8 cellular contexts compared by ENCODE assay signal in the genomic region with DNA sequence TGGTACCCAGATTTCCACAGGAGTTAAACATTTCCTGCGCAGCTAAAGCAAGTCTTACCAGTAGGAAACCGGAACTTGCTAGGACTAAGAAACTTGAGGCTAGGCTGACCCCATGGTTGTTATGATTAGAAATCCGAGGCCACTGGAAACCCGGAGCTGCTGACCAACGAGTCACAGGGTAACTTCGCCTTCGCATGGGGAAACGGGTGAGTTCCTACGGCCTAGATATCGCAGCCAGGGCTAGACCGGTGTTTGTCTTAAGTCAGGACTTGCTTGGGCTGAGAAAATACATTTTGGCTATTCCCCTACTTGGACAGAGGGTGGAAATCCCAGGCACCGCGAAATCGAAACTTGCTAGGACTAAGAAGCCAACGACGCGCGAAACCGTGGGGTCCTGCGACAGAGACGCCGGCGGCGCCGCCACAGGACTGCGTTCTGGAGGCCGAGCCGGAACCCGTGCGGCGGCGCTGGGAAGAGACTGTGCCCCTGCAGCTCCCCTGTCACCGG. TPM values are rescaled to one million over a fixed set of nuclear protein-coding genes. Genes with fewer than 3 reads are reported as not detected.
A peak's percentile ranks its signal among the peaks of the same experiment; 100 is the strongest.
DNase-seq lines count a peak whose midpoint lies in the region; ATAC-seq, FAIRE-seq and TF ChIP-seq lines count a peak whose summit lies in the region.

No MANE protein-coding gene starts in this region.

- ATAC-seq in CD4-positive, CD25-positive, alpha-beta regulatory T cell (ENCODE audit: low read depth in 2 of 2): peak; percentile 10 to 12
- peak; percentile 16 for ATAC-seq in GM19395 (IDR thresholded peaks at IDR 0.05; ENCODE audit: unreplicated experiment)
- ATAC-seq in HG03457 (IDR thresholded peaks at IDR 0.05; ENCODE audit: unreplicated experiment): peak; percentile 15

- no peaks in the 10 kb centered on the region for H3K9me2 ChIP-seq in OCI-LY1 (ENCODE audit: low read depth, low read length)

- no peaks in the 10 kb centered on the region for H4K20me1 ChIP-seq in OCI-LY1 (ENCODE audit: insufficient read depth, low read length)

- H2AFZ ChIP-seq in OCI-LY1 (ENCODE audit: low read length) (peak overlapping the region; percentile 72), trophoblast cell (ENCODE audit: insufficient read depth, low read length, poor library complexity) (peak overlapping the region; percentile 30)

- peak overlapping the region; percentile 97 to 100 (median 100) for H3K4me3 Mint-ChIP-seq in CD4-positive, CD25-positive, alpha-beta regulatory T cell
- peak overlapping the region; percentile 97 for H3K4me3 Mint-ChIP-seq in activated naive CD8-positive, alpha-beta T cell

- peaks cover 5% of the 10 kb centered on the region for H3F3A ChIP-seq in OCI-LY1 (ENCODE audit: insufficient read depth, low read length)

- H3K4me1 Mint-ChIP-seq in CD4-positive, CD25-positive, alpha-beta regulatory T cell: peaks cover 10 to 59% (median 35%) of the 10 kb centered on the region in 4 donors
- H3K4me1 Mint-ChIP-seq in activated naive CD8-positive, alpha-beta T cell (ENCODE audit: low read depth): peaks cover 44% of the 10 kb centered on the region

- peak overlapping the region; percentile 82 for H3K9ac ChIP-seq in OCI-LY1 (ENCODE audit: low read length)
- H3K9ac ChIP-seq in trophoblast cell (ENCODE audit: low read length): peak overlapping the region; percentile 4

- no peak overlapping the region for H3K4ac ChIP-seq in trophoblast cell (ENCODE audit: low read depth, low read length)

- H3K79me2 ChIP-seq in OCI-LY1 (ENCODE audit: insufficient read depth, low read length) (no peaks in the 10 kb centered on the region), trophoblast cell (ENCODE audit: control insufficient read depth, insufficient read depth, low read length, poor library complexity) (no peaks in the 10 kb centered on the region)

- peak overlapping the region; percentile 99 to 100 (median 99) for H3K27ac Mint-ChIP-seq in CD4-positive, CD25-positive, alpha-beta regulatory T cell
- H3K27ac Mint-ChIP-seq in activated naive CD8-positive, alpha-beta T cell: peak overlapping the region; percentile 99

- H4K91ac ChIP-seq in trophoblast cell (ENCODE audit: low read depth, low read length): no peak overlapping the region

- peaks cover 0 to 5% (median 0%) of the 10 kb centered on the region in 7 donors for H3K9me3 Mint-ChIP-seq in CD4-positive, CD25-positive, alpha-beta regulatory T cell
- no peaks in the 10 kb centered on the region for H3K9me3 Mint-ChIP-seq in activated naive CD8-positive, alpha-beta T cell (ENCODE audit: low read depth)

- TF ChIP-seq CTCF in OCI-LY1 (IDR thresholded peaks at IDR 0.05; ENCODE audit: low read length): no peak
- TF ChIP-seq CTCF in D721Med (IDR thresholded peaks at IDR 0.05; ENCODE audit: insufficient read depth, missing control alignments): no peak

- H2BK12ac ChIP-seq in trophoblast cell (ENCODE audit: low read length): no peak overlapping the region

- H3K18ac ChIP-seq in trophoblast cell (ENCODE audit: low read length): peak overlapping the region; percentile 47

- DNase-seq in CD4-positive, CD25-positive, alpha-beta regulatory T cell: peak in 1 of 3 donors; percentile 65
- DNase-seq in cardiac septum (ENCODE audit: low spot score): peak; percentile 80
- peak; percentile 80 for DNase-seq in trophoblast cell
- no peak for DNase-seq in D721Med (ENCODE audit: insufficient read length, low spot score)

- H3K14ac ChIP-seq in trophoblast cell (ENCODE audit: low read length): no peak overlapping the region

- H3K4me3 ChIP-seq in CD4-positive, CD25-positive, alpha-beta regulatory T cell (ENCODE audit: low read depth, low read length): peak overlapping the region; percentile 100
- H3K4me3 ChIP-seq in OCI-LY1 (ENCODE audit: low read depth, low read length, poor library complexity, severe bottlenecking) (peak overlapping the region; percentile 68), trophoblast cell (ENCODE audit: low read depth, low read length) (peak overlapping the region; percentile 61)

- H3K23ac ChIP-seq in trophoblast cell (ENCODE audit: low read length): no peak overlapping the region

- peaks cover 5% of the 10 kb centered on the region for H3K79me1 ChIP-seq in trophoblast cell (ENCODE audit: low read length)

- H3K27ac ChIP-seq in CD4-positive, CD25-positive, alpha-beta regulatory T cell (ENCODE audit: insufficient read depth, low read length, poor library complexity, severe bottlenecking): peak overlapping the region; percentile 95
- H3K27ac ChIP-seq in OCI-LY1 (ENCODE audit: low read depth, low read length, poor library complexity, severe bottlenecking): peak overlapping the region; percentile 95
- no peak overlapping the region for H3K27ac ChIP-seq in trophoblast cell (ENCODE audit: low read depth, low read length)

- no peak overlapping the region for H4K12ac ChIP-seq in trophoblast cell (ENCODE audit: low read depth, low read length)

- WGBS in trophoblast cell (ENCODE audit: extremely low coverage, insufficient coverage, insufficient read length): no CpG with 5 or more reads among the region's 33 CpGs

- peaks cover 8% of the 10 kb centered on the region for H3K36me3 Mint-ChIP-seq in CD4-positive, CD25-positive, alpha-beta regulatory T cell
- peaks cover 7% of the 10 kb centered on the region for H3K36me3 Mint-ChIP-seq in activated naive CD8-positive, alpha-beta T cell

- H2BK120ac ChIP-seq in trophoblast cell (ENCODE audit: insufficient read depth, low read length, poor library complexity): no peak overlapping the region

- no peak for FAIRE-seq in D721Med (lab: Jason Lieb, UNC)

- peaks cover 45% of the 10 kb centered on the region for H3K4me1 ChIP-seq in CD4-positive, CD25-positive, alpha-beta regulatory T cell (ENCODE audit: control insufficient read depth, insufficient read depth, low read length, poor library complexity, severe bottlenecking)
- peaks cover 50% of the 10 kb centered on the region for H3K4me1 ChIP-seq in OCI-LY1 (ENCODE audit: insufficient read depth, low read length, severe bottlenecking)
- peaks cover 17 to 29% of the 10 kb centered on the region in 2 experiments for H3K4me1 ChIP-seq in trophoblast cell (ENCODE audit: control insufficient read depth in 1 of 2, insufficient read depth in 2 of 2, low read length in 2 of 2)

- no peaks in the 10 kb centered on the region for H3K27me3 ChIP-seq in CD4-positive, CD25-positive, alpha-beta regulatory T cell (ENCODE audit: control insufficient read depth, insufficient read depth, low read length)
- no peaks in the 10 kb centered on the region for H3K27me3 ChIP-seq in OCI-LY1 (ENCODE audit: insufficient read depth, low read length)
- H3K27me3 ChIP-seq in trophoblast cell (ENCODE audit: insufficient read depth, low read length): peaks cover 62% of the 10 kb centered on the region

- H3K9me3 ChIP-seq in CD4-positive, CD25-positive, alpha-beta regulatory T cell (ENCODE audit: control insufficient read depth in 2 of 2, low read length in 2 of 2): no peaks in the 10 kb centered on the region
- no peaks in the 10 kb centered on the region for H3K9me3 ChIP-seq in OCI-LY1 (ENCODE audit: low read length)
- no peaks in the 10 kb centered on the region for H3K9me3 ChIP-seq in trophoblast cell (ENCODE audit: insufficient read depth, low read depth, low read length)

- H3K27me3 Mint-ChIP-seq in CD4-positive, CD25-positive, alpha-beta regulatory T cell: peaks cover 17% of the 10 kb centered on the region
- H3K27me3 Mint-ChIP-seq in activated naive CD8-positive, alpha-beta T cell: no peaks in the 10 kb centered on the region

- peak overlapping the region; percentile 72 for H4K8ac ChIP-seq in trophoblast cell (ENCODE audit: low read depth, low read length)

- intact Hi-C loops in cardiac septum (cut with DNase I): loop anchor here (1.0 to 5.0 kb wide), 4 partner anchors 25 to 134 kb away; no protein-coding TSS in a partner anchor

- no peak overlapping the region for H2BK5ac ChIP-seq in trophoblast cell (ENCODE audit: low read depth, low read length, poor library complexity)

- H3K4me2 ChIP-seq in OCI-LY1 (ENCODE audit: low read length): peak overlapping the region; percentile 93
- H3K4me2 ChIP-seq in trophoblast cell (ENCODE audit: low read length): peak overlapping the region; percentile 85

- peaks cover 7% of the 10 kb centered on the region for H3K36me3 ChIP-seq in CD4-positive, CD25-positive, alpha-beta regulatory T cell (ENCODE audit: control insufficient read depth, insufficient read depth, low read length)
- no peaks in the 10 kb centered on the region for H3K36me3 ChIP-seq in OCI-LY1 (ENCODE audit: insufficient read depth, low read length)
- H3K36me3 ChIP-seq in trophoblast cell (ENCODE audit: control insufficient read depth in 1 of 2, insufficient read depth in 2 of 2, low read length in 2 of 2): no peaks in the 10 kb centered on the region

- H2AK5ac ChIP-seq in trophoblast cell (ENCODE audit: low read length): no peak overlapping the region

RNA-seq across cellular contexts. Expression of a gene that starts 1.6 kb away (rescaled TPM):
- total RNA-seq in CD4-positive, CD25-positive, alpha-beta regulatory T cell: 38.7 TPM
- polyA plus RNA-seq in CD4-positive, CD25-positive, alpha-beta regulatory T cell: 10 to 100 TPM; 35.8 to 69.7 (median 55.7) TPM
- total RNA-seq in cardiac septum: 1.2 TPM
- polyA plus RNA-seq in trophoblast cell (2013): 0.06 and 0.07 TPM in 2 replicates

Comparison
In these comparisons a context has a peak if more than half of its experiments do, and no peak if none do; other contexts are left out.
1. RNA of a gene that starts 1.6 kb away (total RNA-seq): 38.7 TPM in CD4-positive, CD25-positive, alpha-beta regulatory T cell (single experiment); 1.2 TPM in cardiac septum (single experiment); every median in the first group is over 10 times any median in the second.
2. Peak in every context shown above with its lines, with median percentiles within 50 percentile points of each other: ATAC-seq and H3K4me3 ChIP-seq.